ENCODE assay signal across 30 cellular contexts in the genomic region with DNA sequence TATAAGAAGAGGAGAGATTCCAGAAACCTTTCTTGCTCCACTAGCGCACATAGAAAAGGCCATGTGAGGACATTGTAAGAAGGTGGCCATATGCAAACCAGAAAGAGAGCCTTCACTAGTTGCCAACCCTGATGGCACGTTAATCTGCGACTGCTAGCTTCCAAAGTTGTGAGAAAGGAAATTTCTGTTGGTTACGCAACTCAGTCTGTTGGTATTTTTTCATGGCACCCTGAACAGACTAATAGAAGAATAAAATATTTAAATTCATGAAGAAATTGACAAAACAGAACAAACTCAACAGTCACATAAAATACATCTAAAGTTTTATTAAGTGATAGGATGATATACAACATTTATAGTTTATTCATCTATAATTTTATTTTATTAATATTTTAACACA.
"Had no signal": no experiment of that assay in that cellular context is flagged by ENCODE, and none has a peak within 500 bp of the region (broad histone marks: within the 10 kb centered on the region; RNA-seq: fewer than 3 reads in every experiment).

No MANE protein-coding gene starts in this region.

- H3K36me3 ChIP-seq: neural progenitor cell, ovary, spleen, suprapubic skin, tibial artery, transverse colon, upper lobe of right lung, vagina had no signal

- H3K4me2 ChIP-seq: neural progenitor cell, smooth muscle cell had no signal

- H2AFZ ChIP-seq: neural progenitor cell, parathyroid adenoma had no signal

- H3K9me3 ChIP-seq: ovary, psoas muscle, spleen, testis, tibial artery, transverse colon, upper lobe of right lung, vagina had no signal

- ATAC-seq: naive thymus-derived CD4-positive, alpha-beta T cell; natural killer cell; psoas muscle; right cardiac atrium; sciatic nerve; stimulated activated memory B cell treated with anti-CD40 and anti-IgM and Interleukin-4, amounts not matched to agents 10 μg/mL and 1 μg/mL and 100 μg/mL, for 72 hours; stimulated activated naive CD8-positive, alpha-beta T cell treated with anti-CD3 and anti-CD28 coated beads, Interleukin-15, amount 100 ng/mL, for 72 hours; stimulated activated naive CD8-positive, alpha-beta T cell treated with anti-CD3 and anti-CD28 coated beads, Interleukin-15, Interleukin-2, amounts not matched to agents 100 U/mL and 50 U/mL, for 24 hours; upper lobe of right lung had no signal

- H3K4me3 ChIP-seq: neural progenitor cell, ovary, psoas muscle, skin epidermis, smooth muscle cell, spleen, suprapubic skin, testis, tibial artery, transverse colon, upper lobe of right lung, vagina had no signal

- H3K27me3 ChIP-seq: neural progenitor cell, ovary, spleen, suprapubic skin, testis, tibial artery, transverse colon, upper lobe of right lung, vagina had no signal

- FAIRE-seq: urothelium cell line had no signal

- H3K27ac ChIP-seq: neural progenitor cell, ovary, parathyroid adenoma, psoas muscle, skin epidermis, spleen, suprapubic skin, testis, tibial artery, transverse colon, upper lobe of right lung, vagina had no signal

- H3K9ac ChIP-seq: neural progenitor cell, parathyroid adenoma had no signal

- DNase-seq: naive thymus-derived CD4-positive, alpha-beta T cell; natural killer cell; occipital lobe; ovary; posterior cingulate gyrus; psoas muscle; right cardiac atrium; spleen; stimulated activated CD4-positive, alpha-beta T cell treated with anti-CD3 and anti-CD28 coated beads, Interleukin-12 subunit alpha, Interleukin-12 subunit beta, amount 100 ng/mL, for 4 hours; stimulated activated CD4-positive, alpha-beta T cell treated with anti-CD3 and anti-CD28 coated beads, Interleukin-1b, Interleukin-23, amount 100 ng/mL, for 48 hours; stimulated activated CD4-positive, alpha-beta T cell treated with anti-CD3 and anti-CD28 coated beads, Interleukin-4, amount 100 ng/mL, for 1 hour; stimulated activated CD4-positive, alpha-beta T cell treated with anti-CD3 and anti-CD28 coated beads, Interleukin-4, amount 100 ng/mL, for 4 hours; stimulated activated CD8-positive, alpha-beta memory T cell treated with anti-CD3 and anti-CD28 coated beads, Interleukin-4, amount 100 ng/mL, for 48 hours; stimulated activated naive CD4-positive, alpha-beta T cell; stimulated activated naive CD8-positive, alpha-beta T cell treated with anti-CD3 and anti-CD28 coated beads, Interleukin-15, amount 100 ng/mL, for 72 hours; stimulated activated naive CD8-positive, alpha-beta T cell treated with anti-CD3 and anti-CD28 coated beads, Interleukin-15, Interleukin-2, amounts not matched to agents 100 U/mL and 50 U/mL, for 24 hours; substantia nigra; testis; tibial artery; transverse colon; upper lobe of right lung had no signal

- H3K4me1 ChIP-seq: neural progenitor cell, parathyroid adenoma, psoas muscle, spleen, suprapubic skin, testis, tibial artery, transverse colon, upper lobe of right lung, vagina had no signal

- H3K79me2 ChIP-seq: parathyroid adenoma had no signal
